In the genomic region with DNA sequence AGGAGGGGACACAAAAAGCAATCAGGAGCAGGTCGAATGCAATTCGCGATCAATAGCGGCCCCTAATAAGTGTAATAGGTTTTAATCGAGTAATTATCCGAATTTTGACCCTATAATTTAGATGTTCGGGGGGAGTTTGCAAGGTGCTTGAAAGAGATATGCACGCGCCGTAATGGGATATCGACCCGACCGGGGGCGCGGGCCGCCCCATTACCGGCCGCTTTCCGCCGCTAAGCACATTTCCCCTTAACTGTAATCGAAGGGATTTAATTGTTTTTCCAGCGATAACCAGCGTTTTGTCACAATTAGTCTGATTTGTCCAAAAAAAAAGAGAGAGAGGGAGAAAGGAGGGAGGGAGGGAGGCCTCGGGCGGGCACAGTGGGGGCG, we compare ENCODE assay signal across 30 cellular contexts. TPM values are rescaled to one million over a fixed set of nuclear protein-coding genes. Genes with fewer than 3 reads are reported as not detected.
DNase-seq lines count a peak whose midpoint lies in the region; ATAC-seq and TF ChIP-seq lines count a peak whose summit lies in the region.
"Had no signal": no experiment of that assay in that cellular context is flagged by ENCODE, and none has a peak within 500 bp of the region (broad histone marks: within the 10 kb centered on the region; RNA-seq: fewer than 3 reads in every experiment).

No MANE protein-coding gene starts in this region.

- H3K4me3 Mint-ChIP-seq in T-helper 1 cell treated with Interleukin-12 subunit alpha and Interleukin-12 subunit beta and Interleukin-4 antibody, amounts not matched to agents 30 μg/mL and 1 μg/mL, for 36 hours: peak overlapping the region; percentile 44
- peak overlapping the region; percentile 38 for H3K4me3 Mint-ChIP-seq in activated naive CD8-positive, alpha-beta T cell
- no peak overlapping the region for H3K4me3 Mint-ChIP-seq in activated naive CD8-positive, alpha-beta T cell treated with anti-CD3 and anti-CD28 coated beads for 36 hours
- H3K4me3 Mint-ChIP-seq in brain: peak overlapping the region in 3 of 5 experiments; percentile 39 to 68 (median 54)
- peak overlapping the region; percentile 69 to 74 for H3K4me3 Mint-ChIP-seq in stimulated activated naive B cell treated with anti-CD40 and anti-IgM and Interleukin-4, amounts not matched to agents 10 μg/mL and 1 μg/mL and 100 μg/mL, for 72 hours
- H3K4me3 Mint-ChIP-seq: natural killer cell had no signal

- H3K27ac Mint-ChIP-seq in T-helper 1 cell treated with Interleukin-12 subunit alpha and Interleukin-12 subunit beta and Interleukin-4 antibody, amounts not matched to agents 30 μg/mL and 1 μg/mL, for 36 hours: peak overlapping the region; percentile 80
- H3K27ac Mint-ChIP-seq in activated naive CD8-positive, alpha-beta T cell: no peak overlapping the region
- H3K27ac Mint-ChIP-seq in activated naive CD8-positive, alpha-beta T cell treated with anti-CD3 and anti-CD28 coated beads for 36 hours: no peak overlapping the region
- no peak overlapping the region for H3K27ac Mint-ChIP-seq in brain
- H3K27ac Mint-ChIP-seq in stimulated activated naive B cell treated with anti-CD40 and anti-IgM and Interleukin-4, amounts not matched to agents 10 μg/mL and 1 μg/mL and 100 μg/mL, for 72 hours: peak overlapping the region; percentile 96
- H3K27ac Mint-ChIP-seq: CD8-positive, alpha-beta memory T cell; natural killer cell had no signal

- H3K4me3 ChIP-seq in vagina: no peak overlapping the region
- H3K4me3 ChIP-seq: adrenal gland, body of pancreas, stomach, tibial artery had no signal

- TF ChIP-seq CTCF in brain (conservative IDR thresholded peaks at IDR 0.05) (no peak), vagina (IDR thresholded peaks at IDR 0.05) (no peak)

- H3K27ac ChIP-seq in vagina: no peak overlapping the region
- H3K27ac ChIP-seq: adrenal gland, body of pancreas, stomach, tibial artery had no signal

- H3K9me3 Mint-ChIP-seq in T-helper 1 cell treated with Interleukin-12 subunit alpha and Interleukin-12 subunit beta and Interleukin-4 antibody, amounts not matched to agents 30 μg/mL and 1 μg/mL, for 36 hours: no peaks in the 10 kb centered on the region
- no peaks in the 10 kb centered on the region for H3K9me3 Mint-ChIP-seq in activated naive CD8-positive, alpha-beta T cell (ENCODE audit: low read depth)
- no peaks in the 10 kb centered on the region for H3K9me3 Mint-ChIP-seq in activated naive CD8-positive, alpha-beta T cell treated with anti-CD3 and anti-CD28 coated beads for 36 hours
- peaks cover 0 to 16% (median 2%) of the 10 kb centered on the region in 5 experiments for H3K9me3 Mint-ChIP-seq in brain
- no peaks in the 10 kb centered on the region for H3K9me3 Mint-ChIP-seq in stimulated activated naive B cell treated with anti-CD40 and anti-IgM and Interleukin-4, amounts not matched to agents 10 μg/mL and 1 μg/mL and 100 μg/mL, for 72 hours
- H3K9me3 Mint-ChIP-seq: natural killer cell had no signal

- H3K9me3 ChIP-seq in vagina: no peaks in the 10 kb centered on the region
- H3K9me3 ChIP-seq: adrenal gland, body of pancreas, stomach, tibial artery had no signal

- H3K36me3 ChIP-seq in vagina: no peaks in the 10 kb centered on the region
- H3K36me3 ChIP-seq: adrenal gland, stomach, tibial artery had no signal

- H3K27me3 Mint-ChIP-seq in T-helper 1 cell treated with Interleukin-12 subunit alpha and Interleukin-12 subunit beta and Interleukin-4 antibody, amounts not matched to agents 30 μg/mL and 1 μg/mL, for 36 hours (ENCODE audit: low read depth): peaks cover 42% of the 10 kb centered on the region
- H3K27me3 Mint-ChIP-seq in activated naive CD8-positive, alpha-beta T cell: peaks cover 19% of the 10 kb centered on the region
- H3K27me3 Mint-ChIP-seq in activated naive CD8-positive, alpha-beta T cell treated with anti-CD3 and anti-CD28 coated beads for 36 hours: peaks cover 70% of the 10 kb centered on the region
- peaks cover 86% of the 10 kb centered on the region for H3K27me3 Mint-ChIP-seq in brain
- peaks cover 62 to 73% of the 10 kb centered on the region in 2 donors for H3K27me3 Mint-ChIP-seq in stimulated activated naive B cell treated with anti-CD40 and anti-IgM and Interleukin-4, amounts not matched to agents 10 μg/mL and 1 μg/mL and 100 μg/mL, for 72 hours

- H3K36me3 Mint-ChIP-seq in T-helper 1 cell treated with Interleukin-12 subunit alpha and Interleukin-12 subunit beta and Interleukin-4 antibody, amounts not matched to agents 30 μg/mL and 1 μg/mL, for 36 hours (ENCODE audit: low read depth): peaks cover 5% of the 10 kb centered on the region
- no peaks in the 10 kb centered on the region for H3K36me3 Mint-ChIP-seq in activated naive CD8-positive, alpha-beta T cell
- H3K36me3 Mint-ChIP-seq in activated naive CD8-positive, alpha-beta T cell treated with anti-CD3 and anti-CD28 coated beads for 36 hours: no peaks in the 10 kb centered on the region
- H3K36me3 Mint-ChIP-seq in brain: no peaks in the 10 kb centered on the region
- peaks cover 4 to 10% of the 10 kb centered on the region in 2 donors for H3K36me3 Mint-ChIP-seq in stimulated activated naive B cell treated with anti-CD40 and anti-IgM and Interleukin-4, amounts not matched to agents 10 μg/mL and 1 μg/mL and 100 μg/mL, for 72 hours
- H3K36me3 Mint-ChIP-seq: natural killer cell had no signal

- peaks cover 52% of the 10 kb centered on the region for H3K27me3 ChIP-seq in vagina

- no peak for TF ChIP-seq POLR2A in vagina (IDR thresholded peaks at IDR 0.05)

- no peak for ATAC-seq in stimulated activated naive B cell treated with anti-CD40 and anti-IgM and Interleukin-4, amounts not matched to agents 10 μg/mL and 1 μg/mL and 100 μg/mL, for 72 hours (replicated peaks)
- no peak for ATAC-seq in HG03135 (IDR thresholded peaks at IDR 0.05; ENCODE audit: unreplicated experiment)
- ATAC-seq: body of pancreas, natural killer cell had no signal

- intact Hi-C loops in vagina (cut with DNase I): no loop called here

- H3K4me1 Mint-ChIP-seq in T-helper 1 cell treated with Interleukin-12 subunit alpha and Interleukin-12 subunit beta and Interleukin-4 antibody, amounts not matched to agents 30 μg/mL and 1 μg/mL, for 36 hours (ENCODE audit: low read depth): peaks cover 4% of the 10 kb centered on the region
- H3K4me1 Mint-ChIP-seq in activated naive CD8-positive, alpha-beta T cell (ENCODE audit: low read depth): peaks cover 2% of the 10 kb centered on the region
- H3K4me1 Mint-ChIP-seq in activated naive CD8-positive, alpha-beta T cell treated with anti-CD3 and anti-CD28 coated beads for 36 hours: no peaks in the 10 kb centered on the region
- peaks cover 4% of the 10 kb centered on the region for H3K4me1 Mint-ChIP-seq in brain
- peaks cover 15 to 50% of the 10 kb centered on the region in 2 donors for H3K4me1 Mint-ChIP-seq in stimulated activated naive B cell treated with anti-CD40 and anti-IgM and Interleukin-4, amounts not matched to agents 10 μg/mL and 1 μg/mL and 100 μg/mL, for 72 hours

- H3K4me1 ChIP-seq in vagina: peaks cover 46% of the 10 kb centered on the region
- H3K4me1 ChIP-seq: adrenal gland had no signal

- DNase-seq in T-helper 1 cell: no peak
- no peak for DNase-seq in activated naive CD8-positive, alpha-beta T cell treated with anti-CD3 and anti-CD28 coated beads for 36 hours
- DNase-seq in stimulated activated naive B cell treated with anti-CD40 and anti-IgM and Interleukin-4, amounts not matched to agents 10 μg/mL and 1 μg/mL and 100 μg/mL, for 72 hours: no peak
- no peak for DNase-seq in vagina (ENCODE audit: extremely low spot score in 2 of 2)
- DNase-seq: activated CD4-positive, alpha-beta T cell treated with anti-CD3 and anti-CD28 coated beads, Interleukin-2, amount 50 U/mL, for 48 hours; AML-193; body of pancreas; CD8-positive, alpha-beta memory T cell; DMS 273 treated with DMSO at 0.1 percent for 48 hours; EL; GOT3; Kasumi-1; MV-4-11; natural killer cell; NCI-H1436 treated with DMSO at 0.1 percent for 48 hours; NCI-H510A; T-helper 9 cell had no signal

RNA-seq across cellular contexts. Expression of gene NKX1-1, which starts 1.0 kb away (rescaled TPM):
- not detected for total RNA-seq in activated naive CD8-positive, alpha-beta T cell treated with anti-CD3 and anti-CD28 coated beads for 36 hours
- not detected for polyA plus RNA-seq in brain (ENCODE audit: insufficient read depth, low read depth, low replicate concordance)
- not detected for total RNA-seq in vagina
- total RNA-seq: A172; adrenal gland; body of pancreas; CD8-positive, alpha-beta memory T cell; chondrocyte; glomerular endothelial cell; liver; natural killer cell; omental fat pad; skeletal muscle tissue; stomach had no signal
- polyA plus RNA-seq: adrenal gland; CD8-positive, alpha-beta memory T cell; liver; stomach had no signal

RNA-seq across cellular contexts. Expression of gene UVSSA, which starts 58.2 kb away (rescaled TPM):
- 10 to 100 TPM; 13.2 to 14.1 TPM for total RNA-seq in activated naive CD8-positive, alpha-beta T cell treated with anti-CD3 and anti-CD28 coated beads for 36 hours
- 2.7 TPM for polyA plus RNA-seq in brain (ENCODE audit: insufficient read depth, low read depth, low replicate concordance)
- 25.5 TPM for total RNA-seq in vagina

Comparison
In these comparisons a context has a peak if more than half of its experiments do, and no peak if none do; other contexts are left out.
1. H3K27ac Mint-ChIP-seq: peak in T-helper 1 cell treated with Interleukin-12 subunit alpha and Interleukin-12 subunit beta and Interleukin-4 antibody, amounts not matched to agents 30 μg/mL and 1 μg/mL, for 36 hours (single experiment) and stimulated activated naive B cell treated with anti-CD40 and anti-IgM and Interleukin-4, amounts not matched to agents 10 μg/mL and 1 μg/mL and 100 μg/mL, for 72 hours (single experiment); none in activated naive CD8-positive, alpha-beta T cell (single experiment), activated naive CD8-positive, alpha-beta T cell treated with anti-CD3 and anti-CD28 coated beads for 36 hours (single experiment) and brain (0 of 5).